17 cellular contexts compared by ENCODE assay signal in genomic region chr1:170114916-170115315, GRCh38. TPM values are rescaled to one million over a fixed set of nuclear protein-coding genes. Genes with fewer than 3 reads are reported as not detected.
DNase-seq lines count a peak whose midpoint lies in the region; ATAC-seq, FAIRE-seq and TF ChIP-seq lines count a peak whose summit lies in the region.
"Had no signal": no experiment of that assay in that cellular context is flagged by ENCODE, and none has a peak within 500 bp of the region (broad histone marks: within the 10 kb centered on the region; RNA-seq: fewer than 3 reads in every experiment).

No MANE protein-coding gene starts in this region.

- no peak overlapping the region for H2BK120ac ChIP-seq in mesendoderm (ENCODE audit: low read depth, low read length)

- WGBS in mesendoderm (ENCODE audit: extremely low coverage, insufficient coverage, low lambda C conversion rate), result no CpG with 5 or more reads among the region's 2 CpGs

- ATAC-seq in activated CD4-positive, alpha-beta T cell treated with anti-CD3 and anti-CD28 coated beads for 36 hours, result no peak
- ATAC-seq: lower lobe of right lung had no signal

- no peak overlapping the region for H3K18ac ChIP-seq in mesendoderm (ENCODE audit: low read length)

- no peak overlapping the region for H2BK15ac ChIP-seq in mesendoderm (replicated peaks; ENCODE audit: low read depth)

- H3K36me3 ChIP-seq in bronchial epithelial cell (ENCODE audit: control insufficient read depth, insufficient read depth, low read length) (no peaks in the 10 kb centered on the region), mesendoderm (ENCODE audit: control insufficient read depth, insufficient read depth, low read length) (no peaks in the 10 kb centered on the region)
- H3K36me3 ChIP-seq: lower lobe of right lung had no signal

- H3K4me3 Mint-ChIP-seq in activated CD4-positive, alpha-beta T cell treated with anti-CD3 and anti-CD28 coated beads for 36 hours, result no peak overlapping the region
- H3K4me3 Mint-ChIP-seq: activated naive CD4-positive, alpha-beta T cell treated with anti-CD3 and anti-CD28 coated beads for 36 hours; H9 had no signal

- H3K23ac ChIP-seq in mesendoderm (ENCODE audit: low read length), result no peak overlapping the region

- no peak overlapping the region for H3K27ac Mint-ChIP-seq in activated CD4-positive, alpha-beta T cell treated with anti-CD3 and anti-CD28 coated beads for 36 hours
- H3K27ac Mint-ChIP-seq: activated naive CD4-positive, alpha-beta T cell treated with anti-CD3 and anti-CD28 coated beads for 36 hours; H9 had no signal

- H3K9ac ChIP-seq in mesendoderm (ENCODE audit: low read length), result no peak overlapping the region

- DNase-seq in GM03348 (ENCODE audit: low spot score), result peak; percentile 55
- DNase-seq in NCI-H1048 (lab: John Stamatoyannopoulos, UW), result peak; percentile 30
- peak; percentile 18 for DNase-seq in bronchial epithelial cell (ENCODE audit: low read depth)
- DNase-seq in mesendoderm, result peak; percentile 26
- DNase-seq in activated CD4-positive, alpha-beta T cell treated with anti-CD3 and anti-CD28 coated beads for 36 hours, result no peak
- DNase-seq in activated naive CD4-positive, alpha-beta T cell (lab: John Stamatoyannopoulos, UW), result no peak
- DNase-seq in glomerular visceral epithelial cell (ENCODE audit: extremely low spot score), result no peak
- DNase-seq in activated CD8-positive, alpha-beta memory T cell treated with anti-CD3 and anti-CD28 coated beads, Interleukin-2, amount 50 U/mL, for 48 hours, result no peak
- DNase-seq: activated CD4-positive, alpha-beta T cell treated with anti-CD3 and anti-CD28 coated beads for 4 hours; activated naive CD4-positive, alpha-beta T cell treated with anti-CD3 and anti-CD28 coated beads for 36 hours; Calu3; H9; lower lobe of right lung; NCI-H1092 treated with DMSO at 0.1 percent for 48 hours; NCI-H526 treated with DMSO at 0.1 percent for 48 hours; stimulated activated CD4-positive, alpha-beta T cell treated with anti-CD3 and anti-CD28 coated beads, Interleukin-4, amount 100 ng/mL, for 1 hour had no signal

- no peak overlapping the region for H3K4me2 ChIP-seq in mesendoderm (ENCODE audit: low read length)

- TF ChIP-seq CTCF in bronchial epithelial cell (IDR thresholded peaks at IDR 0.05; ENCODE audit: insufficient read depth, low read length, severe bottlenecking), result no peak

- H3K4me1 ChIP-seq in mesendoderm (ENCODE audit: control insufficient read depth, low read depth, low read length), result no peaks in the 10 kb centered on the region
- H3K4me1 ChIP-seq: lower lobe of right lung had no signal

- H4K5ac ChIP-seq in mesendoderm (ENCODE audit: low read length), result no peak overlapping the region

- H3K4me3 ChIP-seq in bronchial epithelial cell (ENCODE audit: low read depth, low read length) (no peak overlapping the region), mesendoderm (ENCODE audit: low read length) (no peak overlapping the region)
- H3K4me3 ChIP-seq: lower lobe of right lung had no signal

- H3K4me1 Mint-ChIP-seq in activated CD4-positive, alpha-beta T cell treated with anti-CD3 and anti-CD28 coated beads for 36 hours, result no peaks in the 10 kb centered on the region
- H3K4me1 Mint-ChIP-seq: H9 had no signal

- no peak overlapping the region for H2BK5ac ChIP-seq in mesendoderm (ENCODE audit: low read length)

- no peak for FAIRE-seq in bronchial epithelial cell (lab: Jason Lieb, UNC)

- H3K56ac ChIP-seq in mesendoderm (ENCODE audit: low read length), result no peak overlapping the region

- H3K27me3 Mint-ChIP-seq in activated CD4-positive, alpha-beta T cell treated with anti-CD3 and anti-CD28 coated beads for 36 hours, result peaks cover 17% of the 10 kb centered on the region

- H3K27me3 ChIP-seq in bronchial epithelial cell (ENCODE audit: control insufficient read depth, insufficient read depth, low read length) (no peaks in the 10 kb centered on the region), mesendoderm (ENCODE audit: insufficient read depth, low read length, poor library complexity) (no peaks in the 10 kb centered on the region)

- no peaks in the 10 kb centered on the region for H3K36me3 Mint-ChIP-seq in activated CD4-positive, alpha-beta T cell treated with anti-CD3 and anti-CD28 coated beads for 36 hours (ENCODE audit: low read depth)

- no peaks in the 10 kb centered on the region for H3K9me3 Mint-ChIP-seq in activated CD4-positive, alpha-beta T cell treated with anti-CD3 and anti-CD28 coated beads for 36 hours (ENCODE audit: low read depth)
- H3K9me3 Mint-ChIP-seq: activated naive CD4-positive, alpha-beta T cell treated with anti-CD3 and anti-CD28 coated beads for 36 hours had no signal

- no peak overlapping the region for H3K27ac ChIP-seq in mesendoderm (ENCODE audit: low read depth, low read length)
- H3K27ac ChIP-seq: lower lobe of right lung had no signal

- POLR2A ChIA-PET in activated CD4-positive, alpha-beta T cell treated with anti-CD3 and anti-CD28 coated beads for 36 hours (lab: Charles Lee), result no interaction called here

- H3K79me2 ChIP-seq in mesendoderm (ENCODE audit: control insufficient read depth, insufficient read depth, low read length), result no peaks in the 10 kb centered on the region

- intact Hi-C loops in activated CD4-positive, alpha-beta T cell treated with anti-CD3 and anti-CD28 coated beads for 36 hours (cut with DNase I, micrococcal nuclease), result no loop called here

- no peak overlapping the region for H3K4ac ChIP-seq in mesendoderm (ENCODE audit: low read depth, low read length)

- H3K79me1 ChIP-seq in mesendoderm (ENCODE audit: low read length), result no peaks in the 10 kb centered on the region

- no peak overlapping the region for H2AK5ac ChIP-seq in mesendoderm (ENCODE audit: low read length)

- no peak overlapping the region for H4K8ac ChIP-seq in mesendoderm (ENCODE audit: low read depth, low read length)

- CTCF ChIA-PET in activated CD4-positive, alpha-beta T cell treated with anti-CD3 and anti-CD28 coated beads for 36 hours (lab: Charles Lee), result no interaction called here

RNA-seq across cellular contexts. Expression of gene NTMT2, which starts 30.8 kb away (rescaled TPM):
- not detected in 2 replicates for total RNA-seq in bronchial epithelial cell
- polyA plus RNA-seq in mesendoderm (2013, experiment 1 of 2), result not detected
- 0.07 TPM for polyA plus RNA-seq in mesendoderm (2013, experiment 2 of 2)
- total RNA-seq in activated CD4-positive, alpha-beta T cell treated with anti-CD3 and anti-CD28 coated beads for 36 hours, result not detected
- total RNA-seq: activated naive CD4-positive, alpha-beta T cell treated with anti-CD3 and anti-CD28 coated beads for 36 hours; Calu3; lower lobe of right lung; posterior vena cava had no signal

RNA-seq across cellular contexts. Expression of gene KIFAP3, which starts 40.4 kb away (rescaled TPM):
- total RNA-seq in bronchial epithelial cell, result 11.1 and 15.7 TPM in 2 replicates
- 4.1 TPM for polyA plus RNA-seq in mesendoderm (2013, experiment 1 of 2)
- polyA plus RNA-seq in mesendoderm (2013, experiment 2 of 2), result 3.9 TPM
- total RNA-seq in activated CD4-positive, alpha-beta T cell treated with anti-CD3 and anti-CD28 coated beads for 36 hours, result 10 to 100 TPM; 10.9 to 11.5 TPM

Comparison
In these comparisons a context has a peak if more than half of its experiments do, and no peak if none do; other contexts are left out.
1. DNase-seq: peak in GM03348 (single experiment), NCI-H1048 (single experiment), bronchial epithelial cell (single experiment) and mesendoderm (single experiment); none in activated CD4-positive, alpha-beta T cell treated with anti-CD3 and anti-CD28 coated beads for 36 hours (single experiment), activated naive CD4-positive, alpha-beta T cell (0 of 4), glomerular visceral epithelial cell (single experiment) and activated CD8-positive, alpha-beta memory T cell treated with anti-CD3 and anti-CD28 coated beads, Interleukin-2, amount 50 U/mL, for 48 hours (single experiment).